ENCODE assay signal across 1 cellular context in genomic region chr9:89982016-89982415, GRCh38.
TF ChIP-seq lines count a peak whose summit lies in the region.

No MANE protein-coding gene starts in this region.

TF ChIP-seq in liver, 16 proteins besides CTCF, POLR2A, EP300 and RAD21 (continued from another document):
- no peak for TF ChIP-seq REST (IDR thresholded peaks at IDR 0.05)
- peak; percentile 15 to 61 for TF ChIP-seq RXRA (IDR thresholded peaks at IDR 0.05)
- no peak for TF ChIP-seq HNF4G (IDR thresholded peaks at IDR 0.05)
- TF ChIP-seq ATF3 (IDR thresholded peaks at IDR 0.05) = no peak
- TF ChIP-seq HNF4A (conservative IDR thresholded peaks at IDR 0.05) = peak; percentile 64 to 66
- no peak for TF ChIP-seq FOXA1 (IDR thresholded peaks at IDR 0.05)
